ENCODE assay signal across 25 cellular contexts in genomic region chr1:167750641-167751040, GRCh38.
"Had no signal": no experiment of that assay in that cellular context is flagged by ENCODE, and none has a peak within 500 bp of the region (broad histone marks: within the 10 kb centered on the region; RNA-seq: fewer than 3 reads in every experiment).

No MANE protein-coding gene starts in this region.

- H3K36me3 ChIP-seq: gastroesophageal sphincter, pancreas, prostate gland, upper lobe of right lung had no signal

- H3K4me1 ChIP-seq: prostate gland had no signal

- H3K4me2 ChIP-seq: hepatocyte had no signal

- H2AFZ ChIP-seq: hepatocyte had no signal

- H3K27me3 ChIP-seq: gastroesophageal sphincter, hepatocyte, pancreas, upper lobe of right lung had no signal

- H3K9me3 ChIP-seq: gastroesophageal sphincter, pancreas, prostate gland, upper lobe of right lung had no signal

- H3K27ac ChIP-seq: gastroesophageal sphincter, hepatocyte, pancreas, prostate gland, upper lobe of right lung, VCaP had no signal

- H3K4me3 ChIP-seq: gastroesophageal sphincter, hepatocyte, pancreas, prostate gland, skin epidermis, upper lobe of right lung had no signal

- DNase-seq: activated CD4-positive, alpha-beta T cell treated with anti-CD3 and anti-CD28 coated beads for 48 hours; activated CD4-positive, alpha-beta T cell treated with anti-CD3 and anti-CD28 coated beads, Interleukin-2, amount 50 U/mL, for 48 hours; activated gamma-delta T cell treated with Interleukin-2 at 50 U/mL for 16 hours; activated naive CD8-positive, alpha-beta T cell treated with anti-CD3 and anti-CD28 coated beads, Interleukin-2, amount 50 U/mL, for 24 hours; activated T-cell treated with anti-CD3 and anti-CD28 coated beads, Interleukin-2, amount 50 U/mL, for 4 hours; amygdala; effector CD4-positive, alpha-beta T cell; islet precursor cell; midbrain; naive thymus-derived CD4-positive, alpha-beta T cell; pancreas; retina; stimulated activated CD4-positive, alpha-beta T cell treated with anti-CD3 and anti-CD28 coated beads, Interleukin-12 subunit alpha, Interleukin-12 subunit beta, amount 100 ng/mL, for 4 hours; stimulated activated CD4-positive, alpha-beta T cell treated with anti-CD3 and anti-CD28 coated beads, Interleukin-4, amount 100 ng/mL, for 24 hours; stimulated activated naive CD8-positive, alpha-beta T cell treated with anti-CD3 and anti-CD28 coated beads, Interleukin-15, amount 100 ng/mL, for 72 hours; substantia nigra; upper lobe of right lung had no signal

- ATAC-seq: activated naive CD8-positive, alpha-beta T cell treated with anti-CD3 and anti-CD28 coated beads, Interleukin-2, amount 50 U/mL, for 24 hours; activated T-cell treated with anti-CD3 and anti-CD28 coated beads, Interleukin-2, amount 50 U/mL, for 4 hours; activated T-helper 17 cell treated with anti-CD3 and anti-CD28 coated beads, Interleukin-2, amount 50 U/mL, for 72 hours; gastroesophageal sphincter; naive thymus-derived CD4-positive, alpha-beta T cell; pancreas; sciatic nerve; stimulated activated effector memory CD8-positive, alpha-beta T cell treated with anti-CD3 and anti-CD28 coated beads, Interleukin-12 subunit alpha, Interleukin-12 subunit beta, amount 100 ng/mL, for 72 hours; stimulated activated naive CD8-positive, alpha-beta T cell treated with anti-CD3 and anti-CD28 coated beads, Interleukin-15, amount 100 ng/mL, for 72 hours; upper lobe of right lung had no signal
